Comparison of ENCODE assay signal across 8 cellular contexts in genomic region chr12:10612954-10613333, GRCh38. TPM values are rescaled to one million over a fixed set of nuclear protein-coding genes. Genes with fewer than 3 reads are reported as not detected.
A peak's percentile ranks its signal among the peaks of the same experiment; 100 is the strongest.
DNase-seq lines count a peak whose midpoint lies in the region; ATAC-seq and TF ChIP-seq lines count a peak whose summit lies in the region.

No MANE protein-coding gene starts in this region.

- H3K36me3 ChIP-seq in adipocyte (ENCODE audit: control insufficient read depth, insufficient read depth, low read length, severe bottlenecking): peaks cover 22% of the 10 kb centered on the region

- no peak for TF ChIP-seq CTCF in AG09309 (IDR thresholded peaks at IDR 0.05; ENCODE audit: control insufficient read depth, insufficient read depth, low read depth, low read length, missing control alignments)

- H3K27ac ChIP-seq in layer of hippocampus (ENCODE audit: low read depth, low read length) (peak overlapping the region; percentile 83), substantia nigra (ENCODE audit: low read depth, low read length, poor library complexity, severe bottlenecking) (peak overlapping the region; percentile 79)

- H3K4me1 ChIP-seq in adipocyte (ENCODE audit: control insufficient read depth, insufficient read depth, low read length): peaks cover 22% of the 10 kb centered on the region

- peak; percentile 28 for ATAC-seq in GM19395 (IDR thresholded peaks at IDR 0.05; ENCODE audit: unreplicated experiment)
- no peak for ATAC-seq in HG02623 (IDR thresholded peaks at IDR 0.05; ENCODE audit: unreplicated experiment)

- no peaks in the 10 kb centered on the region for H3K9me3 ChIP-seq in adipocyte (ENCODE audit: control insufficient read depth, low read length)

- H3K4me3 ChIP-seq in AG09309 (ENCODE audit: control insufficient read depth, low read depth, low read length): peak overlapping the region; percentile 68
- H3K4me3 ChIP-seq in adipocyte (ENCODE audit: low read length): peak overlapping the region; percentile 94

- DNase-seq in AG09309 (ENCODE audit: low read depth) (no peak), HT-29 (ENCODE audit: low spot score) (peak; percentile 65), adipocyte (ENCODE audit: low read depth) (no peak), substantia nigra (lab: John Stamatoyannopoulos, UW) (peak in 1 of 49 donors; percentile 34), OCI-M2 (lab: John Stamatoyannopoulos, UW; ENCODE audit: unreplicated experiment) (no peak)

- H3K9ac ChIP-seq in adipocyte (ENCODE audit: low read length): peak overlapping the region; percentile 97

- H3K27me3 ChIP-seq in adipocyte (replicated peaks; ENCODE audit: control insufficient read depth, insufficient read depth, low read length) (no peaks in the 10 kb centered on the region), layer of hippocampus (ENCODE audit: control insufficient read depth, insufficient read depth, low read length) (no peaks in the 10 kb centered on the region)

RNA-seq across cellular contexts. Expression of gene MAGOHB, which starts 0.5 kb away (rescaled TPM):
- 34.0 and 41.7 TPM in 2 replicates for total RNA-seq in HT-29 (2014; rRNA removed; shearing (Covaris generic))
